In genomic region chr15:66253643-66254363, GRCh38 we compare ENCODE assay signal across 1 cellular context.
A peak's percentile ranks its signal among the peaks of the same experiment; 100 is the strongest.
TF ChIP-seq lines count a peak whose summit lies in the region.

Gene MEGF11 (minus strand): TSS chr15:66253750. CDS start chr15:66128403, 125,347 bp downstream.

TF ChIP-seq in HEK293, 187 proteins besides CTCF, POLR2A, EP300 and RAD21 (continued from another document and continues in another):
- TF ChIP-seq ZNF148 (tag by site-specific recombination; IDR thresholded peaks at IDR 0.05; ENCODE audit: borderline replicate concordance) (no peak), ZSCAN4 (tag by site-specific recombination; IDR thresholded peaks at IDR 0.05) (peak; percentile 24; the same call in 1 of the 2 replicates), ZNF514 (tag by site-specific recombination; IDR thresholded peaks at IDR 0.05) (no peak), BCL11B (tag by site-specific recombination; IDR thresholded peaks at IDR 0.05; ENCODE audit: low read depth) (no peak), ZNF473 (tag by site-specific recombination; IDR thresholded peaks at IDR 0.05) (no peak), REST (tag by site-specific recombination; IDR thresholded peaks at IDR 0.05) (no peak), ZNF416 (tag by site-specific recombination; IDR thresholded peaks at IDR 0.05) (no peak), ZNF112 (tag by site-specific recombination; IDR thresholded peaks at IDR 0.05) (no peak), ZNF549 (tag by site-specific recombination; IDR thresholded peaks at IDR 0.05) (no peak), ZNF398 (tag by site-specific recombination; IDR thresholded peaks at IDR 0.05) (peak; percentile 99), ZNF548 (tag by site-specific recombination; IDR thresholded peaks at IDR 0.05) (no peak; the same call in 1 of the 2 replicates), ZNF660 (tag by site-specific recombination; IDR thresholded peaks at IDR 0.05) (no peak; the same call in none of the 2 replicates), KLF16 (tag by site-specific recombination; IDR thresholded peaks at IDR 0.05) (peak; percentile 65; the same call in 1 of the 2 replicates), ZNF521 (tag by site-specific recombination; IDR thresholded peaks at IDR 0.05) (no peak), ZNF670 (tag by site-specific recombination; IDR thresholded peaks at IDR 0.05; ENCODE audit: low read depth) (no peak), ZNF26 (tag by site-specific recombination; IDR thresholded peaks at IDR 0.05) (no peak), ZBTB6 (tag by site-specific recombination; IDR thresholded peaks at IDR 0.05) (peak; percentile 89), GLI4 (tag by site-specific recombination; IDR thresholded peaks at IDR 0.05) (no peak), SP2 (tag by site-specific recombination; IDR thresholded peaks at IDR 0.05) (peak; percentile 45), AEBP2 (tag by site-specific recombination; IDR thresholded peaks at IDR 0.05; ENCODE audit: borderline replicate concordance) (no peak), ZNF23 (tag by site-specific recombination; IDR thresholded peaks at IDR 0.05; ENCODE audit: borderline replicate concordance) (no peak), ZNF311 (tag by site-specific recombination; IDR thresholded peaks at IDR 0.05; ENCODE audit: borderline replicate concordance) (no peak), PRDM4 (tag by site-specific recombination; IDR thresholded peaks at IDR 0.05) (no peak), HOXA7 (CRISPR knock-in tag; IDR thresholded peaks at IDR 0.05; ENCODE audit: borderline replicate concordance) (no peak), ZNF292 (tag by site-specific recombination; IDR thresholded peaks at IDR 0.05; ENCODE audit: borderline replicate concordance, low read depth) (no peak), ZNF350 (tag by site-specific recombination; IDR thresholded peaks at IDR 0.05) (no peak), ZNF19 (tag by site-specific recombination; IDR thresholded peaks at IDR 0.05; ENCODE audit: low read depth) (no peak), ZNF366 (tag by site-specific recombination; conservative IDR thresholded peaks at IDR 0.05) (peak; percentile 97), ZFHX2 (tag by site-specific recombination; conservative IDR thresholded peaks at IDR 0.05) (no peak), KLF17 (tag by site-specific recombination; IDR thresholded peaks at IDR 0.05) (no peak), ZSCAN23 (tag by site-specific recombination; IDR thresholded peaks at IDR 0.05) (0 out of 2 replicates have a peak, but pooled peaks have one; percentile 14), ZNF211 (tag by site-specific recombination; IDR thresholded peaks at IDR 0.05; ENCODE audit: low read depth) (no peak), ZNF239 (tag by site-specific recombination; IDR thresholded peaks at IDR 0.05) (no peak), ZNF354C (tag by site-specific recombination; IDR thresholded peaks at IDR 0.05; ENCODE audit: borderline replicate concordance, low read depth) (no peak), ZNF157 (tag by site-specific recombination; IDR thresholded peaks at IDR 0.05) (no peak), PBX3 (CRISPR knock-in tag; IDR thresholded peaks at IDR 0.05) (no peak), ZNF10 (tag by site-specific recombination; IDR thresholded peaks at IDR 0.05) (no peak), ZNF18 (tag by site-specific recombination; IDR thresholded peaks at IDR 0.05) (no peak), KLF7 (tag by site-specific recombination; IDR thresholded peaks at IDR 0.05; ENCODE audit: borderline replicate concordance) (no peak), ZSCAN16 (tag by site-specific recombination; IDR thresholded peaks at IDR 0.05) (no peak), ZNF132 (tag by site-specific recombination; IDR thresholded peaks at IDR 0.05; ENCODE audit: borderline replicate concordance) (no peak), GFI1B (tag by site-specific recombination; IDR thresholded peaks at IDR 0.05) (no peak)
